Comparison of ENCODE assay signal across 8 cellular contexts in genomic region chr6:33008944-33009861, GRCh38. TPM values are rescaled to one million over a fixed set of nuclear protein-coding genes. Genes with fewer than 3 reads are reported as not detected.
A peak's percentile ranks its signal among the peaks of the same experiment; 100 is the strongest.
DNase-seq lines count a peak whose midpoint lies in the region; ATAC-seq and TF ChIP-seq lines count a peak whose summit lies in the region.

TSS of gene HLA-DOA (minus strand) at chr6:33009591.

- no peak within 1 kb of the TSS for H3K27ac ChIP-seq in right cardiac atrium (ENCODE audit: low read length)

- peak within 1 kb of the TSS; percentile 88 to 99 (median 97) for H3K4me3 Mint-ChIP-seq in IgD-negative memory B cell
- peak within 1 kb of the TSS; percentile 17 for H3K4me3 Mint-ChIP-seq in activated T-helper 1 cell treated with anti-CD3 and anti-CD28 coated beads, Interleukin-12 subunit alpha, Interleukin-12 subunit beta, Interleukin-2, Interleukin-4 antibody, amounts not matched to agents 30 ng/mL and 10 ng/mL and 1 ng/mL, durations not matched to agents 14 hours and 24 hours and 36 hours

- H3K36me3 Mint-ChIP-seq in IgD-negative memory B cell = peaks cover 7% of the 10 kb centered on the region
- no peaks in the 10 kb centered on the region for H3K36me3 Mint-ChIP-seq in activated T-helper 1 cell treated with anti-CD3 and anti-CD28 coated beads, Interleukin-12 subunit alpha, Interleukin-12 subunit beta, Interleukin-2, Interleukin-4 antibody, amounts not matched to agents 30 ng/mL and 10 ng/mL and 1 ng/mL, durations not matched to agents 14 hours and 24 hours and 36 hours (ENCODE audit: low read depth)

- no peaks in the 10 kb centered on the region for H3K9me3 ChIP-seq in right cardiac atrium (ENCODE audit: control insufficient read depth, low read length)

- no peak for TF ChIP-seq CTCF in GM10266 (IDR thresholded peaks at IDR 0.05; ENCODE audit: control insufficient read depth, insufficient read depth, low read depth, missing control alignments)

- WGBS in right cardiac atrium = 30% methylated on average over 24 of the region's 24 CpGs

- ATAC-seq in GM21390 (IDR thresholded peaks at IDR 0.05; ENCODE audit: unreplicated experiment) = peak; percentile 88
- peak; percentile 41 to 59 for ATAC-seq in right cardiac atrium

- DNase-seq in GM10266 (ENCODE audit: extremely low spot score) = peak; percentile 95
- peak; percentile 18 for DNase-seq in activated T-helper 1 cell treated with anti-CD3 and anti-CD28 coated beads, Interleukin-12 subunit alpha, Interleukin-12 subunit beta, Interleukin-2, Interleukin-4 antibody, amounts not matched to agents 30 ng/mL and 10 ng/mL and 1 ng/mL, durations not matched to agents 14 hours and 24 hours and 36 hours (ENCODE audit: low spot score)
- DNase-seq in right cardiac atrium = no peak
- peak; percentile 41 for DNase-seq in stimulated activated CD4-positive, alpha-beta T cell treated with anti-CD3 and anti-CD28 coated beads, Interleukin-1b, Interleukin-23, amount 100 ng/mL, for 48 hours
- DNase-seq in DMS53 (lab: John Stamatoyannopoulos, UW) = no peak
- DNase-seq in AML-193 (lab: John Stamatoyannopoulos, UW) = no peak

- no peaks in the 10 kb centered on the region for H3K4me1 ChIP-seq in right cardiac atrium (ENCODE audit: control insufficient read depth, insufficient read depth, low read length)

- H3K27me3 ChIP-seq in right cardiac atrium (ENCODE audit: control insufficient read depth, insufficient read depth) = no peaks in the 10 kb centered on the region

- intact Hi-C loops in activated T-helper 1 cell treated with anti-CD3 and anti-CD28 coated beads, Interleukin-12 subunit alpha, Interleukin-12 subunit beta, Interleukin-2, Interleukin-4 antibody, amounts not matched to agents 30 ng/mL and 10 ng/mL and 1 ng/mL, durations not matched to agents 14 hours and 24 hours and 36 hours (cut with micrococcal nuclease) = no loop called here
- intact Hi-C loops in right cardiac atrium (cut with DNase I) = loop anchor here in 1 of 4 donors (10.0 kb wide), 2 partner anchors 86 to 146 kb away; no protein-coding TSS in a partner anchor

- no peak within 1 kb of the TSS for H3K4me3 ChIP-seq in right cardiac atrium (ENCODE audit: low read length)

- peak within 1 kb of the TSS; percentile 85 to 98 (median 97) for H3K27ac Mint-ChIP-seq in IgD-negative memory B cell
- no peak within 1 kb of the TSS for H3K27ac Mint-ChIP-seq in activated T-helper 1 cell treated with anti-CD3 and anti-CD28 coated beads, Interleukin-12 subunit alpha, Interleukin-12 subunit beta, Interleukin-2, Interleukin-4 antibody, amounts not matched to agents 30 ng/mL and 10 ng/mL and 1 ng/mL, durations not matched to agents 14 hours and 24 hours and 36 hours

- peaks cover 29 to 44% (median 30%) of the 10 kb centered on the region in 3 donors for H3K4me1 Mint-ChIP-seq in IgD-negative memory B cell
- H3K4me1 Mint-ChIP-seq in activated T-helper 1 cell treated with anti-CD3 and anti-CD28 coated beads, Interleukin-12 subunit alpha, Interleukin-12 subunit beta, Interleukin-2, Interleukin-4 antibody, amounts not matched to agents 30 ng/mL and 10 ng/mL and 1 ng/mL, durations not matched to agents 14 hours and 24 hours and 36 hours (ENCODE audit: low read depth) = peaks cover 11% of the 10 kb centered on the region

- H3K9me3 Mint-ChIP-seq in IgD-negative memory B cell = no peaks in the 10 kb centered on the region
- H3K9me3 Mint-ChIP-seq in activated T-helper 1 cell treated with anti-CD3 and anti-CD28 coated beads, Interleukin-12 subunit alpha, Interleukin-12 subunit beta, Interleukin-2, Interleukin-4 antibody, amounts not matched to agents 30 ng/mL and 10 ng/mL and 1 ng/mL, durations not matched to agents 14 hours and 24 hours and 36 hours = no peaks in the 10 kb centered on the region

- H3K27me3 Mint-ChIP-seq in IgD-negative memory B cell = no peaks in the 10 kb centered on the region
- H3K27me3 Mint-ChIP-seq in activated T-helper 1 cell treated with anti-CD3 and anti-CD28 coated beads, Interleukin-12 subunit alpha, Interleukin-12 subunit beta, Interleukin-2, Interleukin-4 antibody, amounts not matched to agents 30 ng/mL and 10 ng/mL and 1 ng/mL, durations not matched to agents 14 hours and 24 hours and 36 hours (ENCODE audit: insufficient read depth) = peaks cover 20% of the 10 kb centered on the region

RNA-seq across cellular contexts. Expression of gene HLA-DOA, which starts in this region (rescaled TPM):
- 363 TPM for polyA plus RNA-seq in IgD-negative memory B cell
- total RNA-seq in activated T-helper 1 cell treated with anti-CD3 and anti-CD28 coated beads, Interleukin-12 subunit alpha, Interleukin-12 subunit beta, Interleukin-2, Interleukin-4 antibody, amounts not matched to agents 30 ng/mL and 10 ng/mL and 1 ng/mL, durations not matched to agents 14 hours and 24 hours and 36 hours = 1.8 and 2.0 TPM in 2 replicates
- total RNA-seq in right cardiac atrium = 1 to 10 TPM; 1.3 to 2.3 (median 1.8) TPM
- polyA plus RNA-seq in right cardiac atrium = 1.2 TPM

Comparison
In these comparisons a context has a peak if more than half of its experiments do, and no peak if none do; other contexts are left out.
1. RNA of gene HLA-DOA (polyA plus RNA-seq): 363 TPM in IgD-negative memory B cell (single experiment); 1.2 TPM in right cardiac atrium (single experiment); every median in the first group is over 100 times any median in the second.
2. DNase-seq: peak in GM10266 (single experiment), activated T-helper 1 cell treated with anti-CD3 and anti-CD28 coated beads, Interleukin-12 subunit alpha, Interleukin-12 subunit beta, Interleukin-2, Interleukin-4 antibody, amounts not matched to agents 30 ng/mL and 10 ng/mL and 1 ng/mL, durations not matched to agents 14 hours and 24 hours and 36 hours (single experiment) and stimulated activated CD4-positive, alpha-beta T cell treated with anti-CD3 and anti-CD28 coated beads, Interleukin-1b, Interleukin-23, amount 100 ng/mL, for 48 hours (single experiment); none in right cardiac atrium (0 of 3), DMS53 (single experiment) and AML-193 (0 of 2).